Comparison of ENCODE assay signal across 21 cellular contexts in the genomic region with DNA sequence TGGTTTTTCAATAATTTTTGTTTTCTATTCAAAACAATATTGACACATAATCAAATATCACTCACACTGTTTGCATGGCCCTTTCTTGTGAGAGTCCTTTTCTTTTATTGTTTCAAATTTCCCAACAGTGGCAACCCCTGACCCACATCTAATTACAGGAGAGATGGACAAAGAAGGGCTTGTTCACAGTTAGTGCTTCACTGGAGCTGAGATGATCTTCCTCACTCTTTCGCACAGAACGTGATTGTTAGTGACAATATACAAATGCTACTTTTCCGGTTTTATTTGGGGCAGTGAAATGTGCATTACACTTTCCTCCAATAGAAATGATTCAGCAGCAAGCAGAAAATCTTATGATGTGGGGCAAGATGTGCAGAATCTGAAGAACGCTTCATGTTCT.
"Had no signal": no experiment of that assay in that cellular context is flagged by ENCODE, and none has a peak within 500 bp of the region (broad histone marks: within the 10 kb centered on the region; RNA-seq: fewer than 3 reads in every experiment).

No MANE protein-coding gene starts in this region.

- H3K4me2 ChIP-seq: PC-9 had no signal

- DNase-seq: activated CD4-positive, alpha-beta T cell treated with anti-CD3 and anti-CD28 coated beads, Interleukin-2, amount 10 ng/mL, durations not matched to agents 24 days and 14 days; activated CD4-positive, alpha-beta T cell treated with anti-CD3 and anti-CD28 coated beads, Interleukin-2, amount 50 U/mL, for 48 hours; activated CD4-positive, CD25-positive, alpha-beta regulatory T cell treated with anti-CD3 and anti-CD28 coated beads, Interleukin-2, amount 50 U/mL, for 72 hours; activated CD8-positive, alpha-beta memory T cell treated with anti-CD3 and anti-CD28 coated beads, Interleukin-2, amount 10 ng/mL, durations not matched to agents 7 days and 5 days; activated effector memory CD4-positive, alpha-beta T cell treated with Interleukin-2 at 50 U/mL for 16 hours; activated naive CD4-positive, alpha-beta T cell; activated T-cell treated with anti-CD3 and anti-CD28 coated beads, Interleukin-2, amount 50 U/mL, for 24 hours; aorta; central memory CD4-positive, alpha-beta T cell; Karpas-422; NCI-H1048; NCI-H1694; NCI-H2029; NCI-H510A treated with DMSO at 0.1 percent for 48 hours; PC-9; SHP77 treated with DMSO at 0.1 percent for 48 hours; T-helper 17 cell; T-helper 9 cell had no signal

- H3K4me3 ChIP-seq: breast epithelium, K562, PC-9 had no signal

- H3K36me3 ChIP-seq: breast epithelium had no signal

- H3K27ac ChIP-seq: breast epithelium, PC-9 had no signal

- ATAC-seq: activated CD8-positive, alpha-beta memory T cell treated with anti-CD3 and anti-CD28 coated beads, Interleukin-2, amount 10 ng/mL, durations not matched to agents 7 days and 5 days; K562; T-helper 17 cell; WTC11 had no signal

- H3K4me1 ChIP-seq: breast epithelium had no signal

- H3K27me3 ChIP-seq: breast epithelium had no signal

- H2AFZ ChIP-seq: PC-9 had no signal
